Comparison of ENCODE assay signal across 1 cellular context in the genomic region with DNA sequence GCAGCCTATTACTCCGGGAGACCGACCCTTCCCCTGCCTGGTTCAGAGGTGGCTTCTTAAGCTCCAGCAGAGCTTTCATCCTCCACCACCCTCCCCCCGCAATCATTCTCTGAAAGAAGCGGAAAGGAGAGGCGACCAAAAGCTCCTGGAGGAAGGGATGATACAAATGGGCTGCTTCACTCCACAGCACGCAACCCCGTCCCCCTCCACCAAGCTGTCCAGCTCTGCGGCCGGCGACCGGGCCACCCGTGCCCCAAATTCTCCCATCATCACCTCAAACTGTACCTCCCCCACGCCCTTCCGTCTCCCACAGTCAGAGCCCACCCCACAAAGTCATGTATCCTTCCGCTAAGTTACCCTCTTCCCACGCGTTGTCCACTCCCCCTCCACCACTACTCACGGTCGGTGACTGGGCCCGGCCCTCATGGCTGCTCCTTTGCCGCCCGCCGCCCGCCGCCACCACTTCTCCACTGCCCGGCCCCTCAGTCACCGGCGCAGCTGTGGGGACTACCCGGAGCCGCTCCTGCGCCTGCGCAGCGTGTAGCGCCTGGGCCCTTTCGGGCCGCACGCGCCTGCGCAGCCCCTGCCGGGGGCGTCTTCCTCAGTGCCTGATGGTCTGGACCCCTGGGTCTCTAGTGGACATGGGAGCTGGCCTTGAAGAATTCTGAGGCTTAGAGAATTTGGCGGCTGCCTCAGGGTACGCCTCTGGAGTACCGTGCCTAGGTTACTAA.
TF ChIP-seq lines count a peak whose summit lies in the region.

A gene with protein sequence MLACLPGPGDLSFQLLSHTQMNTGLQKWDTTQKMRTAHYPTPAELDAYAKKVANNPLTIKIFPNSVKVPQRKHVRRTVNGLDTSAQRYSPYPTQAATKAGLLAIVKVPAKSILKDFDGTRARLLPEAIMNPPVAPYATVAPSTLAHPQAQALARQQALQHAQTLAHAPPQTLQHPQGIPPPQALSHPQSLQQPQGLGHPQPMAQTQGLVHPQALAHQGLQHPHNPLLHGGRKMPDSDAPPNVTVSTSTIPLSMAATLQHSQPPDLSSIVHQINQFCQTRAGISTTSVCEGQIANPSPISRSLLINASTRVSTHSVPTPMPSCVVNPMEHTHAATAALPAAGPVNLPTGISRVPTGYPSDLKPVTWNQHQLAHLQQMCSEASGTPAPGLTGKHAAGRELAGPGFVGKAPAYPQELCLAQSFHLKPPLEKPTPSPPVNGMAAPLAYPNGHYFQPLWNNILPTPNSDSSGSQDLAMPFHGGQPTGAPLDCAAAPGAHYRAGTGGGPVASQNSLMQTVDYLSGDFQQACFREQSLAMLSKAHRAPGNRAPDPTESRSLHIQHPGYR (minus strand): TSS at position 509 of the 731 bp plus-strand sequence. CDS start 76,123 bp downstream, outside the sequence.

TF ChIP-seq in K562, 482 proteins besides CTCF, POLR2A, EP300 and RAD21 (continued from another document and continues in another):
- TF ChIP-seq, protein P1, sequence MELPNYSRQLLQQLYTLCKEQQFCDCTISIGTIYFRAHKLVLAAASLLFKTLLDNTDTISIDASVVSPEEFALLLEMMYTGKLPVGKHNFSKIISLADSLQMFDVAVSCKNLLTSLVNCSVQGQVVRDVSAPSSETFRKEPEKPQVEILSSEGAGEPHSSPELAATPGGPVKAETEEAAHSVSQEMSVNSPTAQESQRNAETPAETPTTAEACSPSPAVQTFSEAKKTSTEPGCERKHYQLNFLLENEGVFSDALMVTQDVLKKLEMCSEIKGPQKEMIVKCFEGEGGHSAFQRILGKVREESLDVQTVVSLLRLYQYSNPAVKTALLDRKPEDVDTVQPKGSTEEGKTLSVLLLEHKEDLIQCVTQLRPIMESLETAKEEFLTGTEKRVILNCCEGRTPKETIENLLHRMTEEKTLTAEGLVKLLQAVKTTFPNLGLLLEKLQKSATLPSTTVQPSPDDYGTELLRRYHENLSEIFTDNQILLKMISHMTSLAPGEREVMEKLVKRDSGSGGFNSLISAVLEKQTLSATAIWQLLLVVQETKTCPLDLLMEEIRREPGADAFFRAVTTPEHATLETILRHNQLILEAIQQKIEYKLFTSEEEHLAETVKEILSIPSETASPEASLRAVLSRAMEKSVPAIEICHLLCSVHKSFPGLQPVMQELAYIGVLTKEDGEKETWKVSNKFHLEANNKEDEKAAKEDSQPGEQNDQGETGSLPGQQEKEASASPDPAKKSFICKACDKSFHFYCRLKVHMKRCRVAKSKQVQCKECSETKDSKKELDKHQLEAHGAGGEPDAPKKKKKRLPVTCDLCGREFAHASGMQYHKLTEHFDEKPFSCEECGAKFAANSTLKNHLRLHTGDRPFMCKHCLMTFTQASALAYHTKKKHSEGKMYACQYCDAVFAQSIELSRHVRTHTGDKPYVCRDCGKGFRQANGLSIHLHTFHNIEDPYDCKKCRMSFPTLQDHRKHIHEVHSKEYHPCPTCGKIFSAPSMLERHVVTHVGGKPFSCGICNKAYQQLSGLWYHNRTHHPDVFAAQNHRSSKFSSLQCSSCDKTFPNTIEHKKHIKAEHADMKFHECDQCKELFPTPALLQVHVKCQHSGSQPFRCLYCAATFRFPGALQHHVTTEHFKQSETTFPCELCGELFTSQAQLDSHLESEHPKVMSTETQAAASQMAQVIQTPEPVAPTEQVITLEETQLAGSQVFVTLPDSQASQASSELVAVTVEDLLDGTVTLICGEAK (IDR thresholded peaks at IDR 0.05): 0 out of 2 replicates have a peak, but pooled peaks have one; percentile 10
- TF ChIP-seq, protein P1 (CRISPR knock-in tag; IDR thresholded peaks at IDR 0.05): no peak
- TF ChIP-seq, protein P2, sequence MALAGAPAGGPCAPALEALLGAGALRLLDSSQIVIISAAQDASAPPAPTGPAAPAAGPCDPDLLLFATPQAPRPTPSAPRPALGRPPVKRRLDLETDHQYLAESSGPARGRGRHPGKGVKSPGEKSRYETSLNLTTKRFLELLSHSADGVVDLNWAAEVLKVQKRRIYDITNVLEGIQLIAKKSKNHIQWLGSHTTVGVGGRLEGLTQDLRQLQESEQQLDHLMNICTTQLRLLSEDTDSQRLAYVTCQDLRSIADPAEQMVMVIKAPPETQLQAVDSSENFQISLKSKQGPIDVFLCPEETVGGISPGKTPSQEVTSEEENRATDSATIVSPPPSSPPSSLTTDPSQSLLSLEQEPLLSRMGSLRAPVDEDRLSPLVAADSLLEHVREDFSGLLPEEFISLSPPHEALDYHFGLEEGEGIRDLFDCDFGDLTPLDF (CRISPR knock-in tag; IDR thresholded peaks at IDR 0.05): no peak
- TF ChIP-seq TARDBP (IDR thresholded peaks at IDR 0.05) (no peak), KLF13 (tag; IDR thresholded peaks at IDR 0.05; ENCODE audit: borderline replicate concordance, low read depth) (0 out of 2 replicates have a peak, but pooled peaks have one; percentile 13), C11orf30 (IDR thresholded peaks at IDR 0.05; ENCODE audit: low read depth) (no peak; the same call in 1 of the 2 replicates), WHSC1 (IDR thresholded peaks at IDR 0.05; ENCODE audit: low read length) (no peak), HBP1 (CRISPR knock-in tag; IDR thresholded peaks at IDR 0.05) (peak; percentile 95), XRCC5 (IDR thresholded peaks at IDR 0.05; ENCODE audit: low read depth, low read length) (peak; percentile 73; the same call in 1 of the 2 replicates), HDGF (IDR thresholded peaks at IDR 0.05) (peak; percentile 70; the same call in 1 of the 2 replicates), CHD4 (IDR thresholded peaks at IDR 0.05; ENCODE audit: insufficient read depth, insufficient replicate concordance, low read depth, low read length, poor library complexity, severe bottlenecking) (no peak), CHCHD3 (CRISPR knock-in tag; IDR thresholded peaks at IDR 0.05) (peak; percentile 74; the same call in 1 of the 2 replicates), SRSF1 (IDR thresholded peaks at IDR 0.05; ENCODE audit: low read depth, low read length) (no peak), ZNF140 (CRISPR knock-in tag; IDR thresholded peaks at IDR 0.05) (no peak), GABPA (tag; conservative IDR thresholded peaks at IDR 0.05; ENCODE audit: low read depth) (0 out of 2 replicates have a peak, but pooled peaks have one; percentile 36)
- TF ChIP-seq, protein P3, sequence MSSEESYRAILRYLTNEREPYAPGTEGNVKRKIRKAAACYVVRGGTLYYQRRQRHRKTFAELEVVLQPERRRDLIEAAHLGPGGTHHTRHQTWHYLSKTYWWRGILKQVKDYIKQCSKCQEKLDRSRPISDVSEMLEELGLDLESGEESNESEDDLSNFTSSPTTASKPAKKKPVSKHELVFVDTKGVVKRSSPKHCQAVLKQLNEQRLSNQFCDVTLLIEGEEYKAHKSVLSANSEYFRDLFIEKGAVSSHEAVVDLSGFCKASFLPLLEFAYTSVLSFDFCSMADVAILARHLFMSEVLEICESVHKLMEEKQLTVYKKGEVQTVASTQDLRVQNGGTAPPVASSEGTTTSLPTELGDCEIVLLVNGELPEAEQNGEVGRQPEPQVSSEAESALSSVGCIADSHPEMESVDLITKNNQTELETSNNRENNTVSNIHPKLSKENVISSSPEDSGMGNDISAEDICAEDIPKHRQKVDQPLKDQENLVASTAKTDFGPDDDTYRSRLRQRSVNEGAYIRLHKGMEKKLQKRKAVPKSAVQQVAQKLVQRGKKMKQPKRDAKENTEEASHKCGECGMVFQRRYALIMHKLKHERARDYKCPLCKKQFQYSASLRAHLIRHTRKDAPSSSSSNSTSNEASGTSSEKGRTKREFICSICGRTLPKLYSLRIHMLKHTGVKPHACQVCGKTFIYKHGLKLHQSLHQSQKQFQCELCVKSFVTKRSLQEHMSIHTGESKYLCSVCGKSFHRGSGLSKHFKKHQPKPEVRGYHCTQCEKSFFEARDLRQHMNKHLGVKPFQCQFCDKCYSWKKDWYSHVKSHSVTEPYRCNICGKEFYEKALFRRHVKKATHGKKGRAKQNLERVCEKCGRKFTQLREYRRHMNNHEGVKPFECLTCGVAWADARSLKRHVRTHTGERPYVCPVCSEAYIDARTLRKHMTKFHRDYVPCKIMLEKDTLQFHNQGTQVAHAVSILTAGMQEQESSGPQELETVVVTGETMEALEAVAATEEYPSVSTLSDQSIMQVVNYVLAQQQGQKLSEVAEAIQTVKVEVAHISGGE (CRISPR knock-in tag; IDR thresholded peaks at IDR 0.05): no peak
- TF ChIP-seq, protein P4, sequence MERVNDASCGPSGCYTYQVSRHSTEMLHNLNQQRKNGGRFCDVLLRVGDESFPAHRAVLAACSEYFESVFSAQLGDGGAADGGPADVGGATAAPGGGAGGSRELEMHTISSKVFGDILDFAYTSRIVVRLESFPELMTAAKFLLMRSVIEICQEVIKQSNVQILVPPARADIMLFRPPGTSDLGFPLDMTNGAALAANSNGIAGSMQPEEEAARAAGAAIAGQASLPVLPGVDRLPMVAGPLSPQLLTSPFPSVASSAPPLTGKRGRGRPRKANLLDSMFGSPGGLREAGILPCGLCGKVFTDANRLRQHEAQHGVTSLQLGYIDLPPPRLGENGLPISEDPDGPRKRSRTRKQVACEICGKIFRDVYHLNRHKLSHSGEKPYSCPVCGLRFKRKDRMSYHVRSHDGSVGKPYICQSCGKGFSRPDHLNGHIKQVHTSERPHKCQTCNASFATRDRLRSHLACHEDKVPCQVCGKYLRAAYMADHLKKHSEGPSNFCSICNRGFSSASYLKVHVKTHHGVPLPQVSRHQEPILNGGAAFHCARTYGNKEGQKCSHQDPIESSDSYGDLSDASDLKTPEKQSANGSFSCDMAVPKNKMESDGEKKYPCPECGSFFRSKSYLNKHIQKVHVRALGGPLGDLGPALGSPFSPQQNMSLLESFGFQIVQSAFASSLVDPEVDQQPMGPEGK (CRISPR knock-in tag; IDR thresholded peaks at IDR 0.05; ENCODE audit: borderline replicate concordance): no peak
- TF ChIP-seq, protein P5, sequence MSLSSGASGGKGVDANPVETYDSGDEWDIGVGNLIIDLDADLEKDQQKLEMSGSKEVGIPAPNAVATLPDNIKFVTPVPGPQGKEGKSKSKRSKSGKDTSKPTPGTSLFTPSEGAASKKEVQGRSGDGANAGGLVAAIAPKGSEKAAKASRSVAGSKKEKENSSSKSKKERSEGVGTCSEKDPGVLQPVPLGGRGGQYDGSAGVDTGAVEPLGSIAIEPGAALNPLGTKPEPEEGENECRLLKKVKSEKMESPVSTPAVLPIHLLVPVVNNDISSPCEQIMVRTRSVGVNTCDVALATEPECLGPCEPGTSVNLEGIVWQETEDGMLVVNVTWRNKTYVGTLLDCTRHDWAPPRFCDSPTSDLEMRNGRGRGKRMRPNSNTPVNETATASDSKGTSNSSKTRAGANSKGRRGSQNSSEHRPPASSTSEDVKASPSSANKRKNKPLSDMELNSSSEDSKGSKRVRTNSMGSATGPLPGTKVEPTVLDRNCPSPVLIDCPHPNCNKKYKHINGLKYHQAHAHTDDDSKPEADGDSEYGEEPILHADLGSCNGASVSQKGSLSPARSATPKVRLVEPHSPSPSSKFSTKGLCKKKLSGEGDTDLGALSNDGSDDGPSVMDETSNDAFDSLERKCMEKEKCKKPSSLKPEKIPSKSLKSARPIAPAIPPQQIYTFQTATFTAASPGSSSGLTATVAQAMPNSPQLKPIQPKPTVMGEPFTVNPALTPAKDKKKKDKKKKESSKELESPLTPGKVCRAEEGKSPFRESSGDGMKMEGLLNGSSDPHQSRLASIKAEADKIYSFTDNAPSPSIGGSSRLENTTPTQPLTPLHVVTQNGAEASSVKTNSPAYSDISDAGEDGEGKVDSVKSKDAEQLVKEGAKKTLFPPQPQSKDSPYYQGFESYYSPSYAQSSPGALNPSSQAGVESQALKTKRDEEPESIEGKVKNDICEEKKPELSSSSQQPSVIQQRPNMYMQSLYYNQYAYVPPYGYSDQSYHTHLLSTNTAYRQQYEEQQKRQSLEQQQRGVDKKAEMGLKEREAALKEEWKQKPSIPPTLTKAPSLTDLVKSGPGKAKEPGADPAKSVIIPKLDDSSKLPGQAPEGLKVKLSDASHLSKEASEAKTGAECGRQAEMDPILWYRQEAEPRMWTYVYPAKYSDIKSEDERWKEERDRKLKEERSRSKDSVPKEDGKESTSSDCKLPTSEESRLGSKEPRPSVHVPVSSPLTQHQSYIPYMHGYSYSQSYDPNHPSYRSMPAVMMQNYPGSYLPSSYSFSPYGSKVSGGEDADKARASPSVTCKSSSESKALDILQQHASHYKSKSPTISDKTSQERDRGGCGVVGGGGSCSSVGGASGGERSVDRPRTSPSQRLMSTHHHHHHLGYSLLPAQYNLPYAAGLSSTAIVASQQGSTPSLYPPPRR (CRISPR knock-in tag; IDR thresholded peaks at IDR 0.05; ENCODE audit: borderline replicate concordance): no peak
